1 cellular context compared by ENCODE assay signal in the genomic region with DNA sequence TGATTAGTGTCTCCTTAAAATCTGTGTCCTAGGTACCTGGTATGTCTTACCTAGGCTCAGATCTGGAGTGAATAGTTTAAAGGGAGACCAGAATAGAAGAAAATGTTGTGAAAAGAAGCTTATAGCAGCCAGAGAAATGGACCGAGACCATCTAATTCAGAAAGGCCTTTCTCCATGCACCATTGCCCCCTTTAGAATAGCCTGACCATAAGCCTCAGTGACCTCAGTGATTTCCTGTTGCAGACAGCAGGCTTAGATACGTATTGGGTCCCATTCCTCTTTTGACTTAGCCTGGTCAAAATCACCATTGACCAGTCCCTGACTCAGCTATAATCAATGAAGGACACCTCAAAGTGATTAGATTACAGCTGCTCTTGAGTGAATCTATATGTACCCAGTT.
TF ChIP-seq lines count a peak whose summit lies in the region.

No MANE protein-coding gene starts in this region.

TF ChIP-seq in H1, 55 proteins besides CTCF, POLR2A, EP300 and RAD21 (continued from another document):
- no peak for TF ChIP-seq CTBP2 (IDR thresholded peaks at IDR 0.05; ENCODE audit: borderline replicate concordance, insufficient read depth, insufficient read length, low read length)
